Comparison of ENCODE assay signal across 1 cellular context in the genomic region with DNA sequence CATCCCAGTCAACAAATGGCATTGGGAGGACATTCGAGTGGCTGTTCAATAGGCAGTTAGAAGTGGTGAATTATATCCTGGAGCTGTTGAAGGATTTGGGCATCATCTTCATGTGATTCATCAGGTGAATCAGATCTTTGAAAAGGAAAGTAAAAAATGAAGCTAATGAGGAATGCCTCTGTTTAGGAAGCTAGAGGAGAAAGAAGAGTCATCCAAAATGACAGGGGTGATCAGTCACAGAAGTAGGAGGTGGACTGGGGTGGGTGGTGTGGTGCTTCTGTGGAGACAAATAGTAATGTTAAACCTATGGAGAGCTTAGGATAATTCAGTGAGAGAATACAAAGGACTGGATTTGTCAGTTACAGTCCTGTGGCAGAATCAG.
TF ChIP-seq lines count a peak whose summit lies in the region.

No MANE protein-coding gene starts in this region.

TF ChIP-seq in SK-N-SH treated with all-trans-retinoic acid at 6 μM for 48 hours, 23 proteins besides CTCF, POLR2A, EP300 and RAD21 (continued from another document):
- TF ChIP-seq, protein P1, sequence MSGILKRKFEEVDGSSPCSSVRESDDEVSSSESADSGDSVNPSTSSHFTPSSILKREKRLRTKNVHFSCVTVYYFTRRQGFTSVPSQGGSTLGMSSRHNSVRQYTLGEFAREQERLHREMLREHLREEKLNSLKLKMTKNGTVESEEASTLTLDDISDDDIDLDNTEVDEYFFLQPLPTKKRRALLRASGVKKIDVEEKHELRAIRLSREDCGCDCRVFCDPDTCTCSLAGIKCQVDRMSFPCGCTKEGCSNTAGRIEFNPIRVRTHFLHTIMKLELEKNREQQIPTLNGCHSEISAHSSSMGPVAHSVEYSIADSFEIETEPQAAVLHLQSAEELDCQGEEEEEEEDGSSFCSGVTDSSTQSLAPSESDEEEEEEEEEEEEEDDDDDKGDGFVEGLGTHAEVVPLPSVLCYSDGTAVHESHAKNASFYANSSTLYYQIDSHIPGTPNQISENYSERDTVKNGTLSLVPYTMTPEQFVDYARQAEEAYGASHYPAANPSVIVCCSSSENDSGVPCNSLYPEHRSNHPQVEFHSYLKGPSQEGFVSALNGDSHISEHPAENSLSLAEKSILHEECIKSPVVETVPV (CRISPR knock-in tag; IDR thresholded peaks at IDR 0.05) = no peak
- TF ChIP-seq, protein P2, sequence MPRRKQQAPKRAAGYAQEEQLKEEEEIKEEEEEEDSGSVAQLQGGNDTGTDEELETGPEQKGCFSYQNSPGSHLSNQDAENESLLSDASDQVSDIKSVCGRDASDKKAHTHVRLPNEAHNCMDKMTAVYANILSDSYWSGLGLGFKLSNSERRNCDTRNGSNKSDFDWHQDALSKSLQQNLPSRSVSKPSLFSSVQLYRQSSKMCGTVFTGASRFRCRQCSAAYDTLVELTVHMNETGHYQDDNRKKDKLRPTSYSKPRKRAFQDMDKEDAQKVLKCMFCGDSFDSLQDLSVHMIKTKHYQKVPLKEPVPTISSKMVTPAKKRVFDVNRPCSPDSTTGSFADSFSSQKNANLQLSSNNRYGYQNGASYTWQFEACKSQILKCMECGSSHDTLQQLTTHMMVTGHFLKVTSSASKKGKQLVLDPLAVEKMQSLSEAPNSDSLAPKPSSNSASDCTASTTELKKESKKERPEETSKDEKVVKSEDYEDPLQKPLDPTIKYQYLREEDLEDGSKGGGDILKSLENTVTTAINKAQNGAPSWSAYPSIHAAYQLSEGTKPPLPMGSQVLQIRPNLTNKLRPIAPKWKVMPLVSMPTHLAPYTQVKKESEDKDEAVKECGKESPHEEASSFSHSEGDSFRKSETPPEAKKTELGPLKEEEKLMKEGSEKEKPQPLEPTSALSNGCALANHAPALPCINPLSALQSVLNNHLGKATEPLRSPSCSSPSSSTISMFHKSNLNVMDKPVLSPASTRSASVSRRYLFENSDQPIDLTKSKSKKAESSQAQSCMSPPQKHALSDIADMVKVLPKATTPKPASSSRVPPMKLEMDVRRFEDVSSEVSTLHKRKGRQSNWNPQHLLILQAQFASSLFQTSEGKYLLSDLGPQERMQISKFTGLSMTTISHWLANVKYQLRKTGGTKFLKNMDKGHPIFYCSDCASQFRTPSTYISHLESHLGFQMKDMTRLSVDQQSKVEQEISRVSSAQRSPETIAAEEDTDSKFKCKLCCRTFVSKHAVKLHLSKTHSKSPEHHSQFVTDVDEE (CRISPR knock-in tag; IDR thresholded peaks at IDR 0.05) = no peak
- no peak for TF ChIP-seq TOX (CRISPR knock-in tag; IDR thresholded peaks at IDR 0.05; ENCODE audit: borderline replicate concordance)
- no peak for TF ChIP-seq ISL1 (CRISPR knock-in tag; IDR thresholded peaks at IDR 0.05)
- TF ChIP-seq ZFP30 (CRISPR knock-in tag; IDR thresholded peaks at IDR 0.05) = no peak
- no peak for TF ChIP-seq ZC3H10 (CRISPR knock-in tag; IDR thresholded peaks at IDR 0.05)
- no peak for TF ChIP-seq RARB (CRISPR knock-in tag; IDR thresholded peaks at IDR 0.05)
- no peak for TF ChIP-seq OSR1 (CRISPR knock-in tag; IDR thresholded peaks at IDR 0.05)
